9 cellular contexts compared by ENCODE assay signal in the genomic region with DNA sequence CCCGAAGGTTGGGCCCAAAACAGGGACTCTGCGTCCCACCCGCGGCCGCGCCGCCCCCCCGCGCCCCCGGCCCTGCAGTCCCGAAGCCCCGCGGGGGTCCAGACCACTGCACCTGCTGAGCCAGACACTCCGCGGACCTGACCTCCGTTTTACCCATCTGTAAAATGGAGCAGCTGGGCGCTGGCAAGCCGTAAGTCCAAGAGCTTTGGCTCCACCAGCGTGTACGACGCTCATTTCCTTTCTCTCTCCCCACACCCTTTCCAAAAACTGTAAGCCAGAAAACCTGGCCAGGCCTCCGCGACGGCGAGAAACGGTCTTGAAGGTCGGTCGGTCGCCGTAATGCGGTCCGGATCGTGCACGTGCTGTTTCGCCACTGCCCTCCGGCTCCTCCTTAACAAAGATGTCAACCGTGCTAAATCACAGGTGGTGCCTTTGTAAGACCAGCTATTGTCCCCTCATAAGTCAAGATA. TPM values are rescaled to one million over a fixed set of nuclear protein-coding genes. Genes with fewer than 3 reads are reported as not detected.
A peak's percentile ranks its signal among the peaks of the same experiment; 100 is the strongest.
DNase-seq lines count a peak whose midpoint lies in the region; ATAC-seq and TF ChIP-seq lines count a peak whose summit lies in the region.
"Had no signal": no experiment of that assay in that cellular context is flagged by ENCODE, and none has a peak within 500 bp of the region (broad histone marks: within the 10 kb centered on the region; RNA-seq: fewer than 3 reads in every experiment).

No MANE protein-coding gene starts in this region.

- DNase-seq in CD8-positive, alpha-beta memory T cell, result no peak
- DNase-seq in HuH-7 (ENCODE audit: low spot score) (peak; percentile 10), osteocyte (ENCODE audit: extremely low spot score, unreplicated experiment) (no peak), kidney glomerular epithelial cell (lab: John Stamatoyannopoulos, UW) (no peak), NCI-H1694 (lab: John Stamatoyannopoulos, UW) (no peak), caudate nucleus (lab: John Stamatoyannopoulos, UW) (no peak)

- peaks cover 67 to 91% of the 10 kb centered on the region in 2 donors for H3K27me3 Mint-ChIP-seq in CD8-positive, alpha-beta memory T cell
- H3K27me3 Mint-ChIP-seq in dendritic cell treated with granulocyte-macrophage colony-stimulating factor and Interleukin-4, amounts not matched to agents 40 ng/mL and 50 ng/mL, for 4 days, result peaks cover 92% of the 10 kb centered on the region
- H3K27me3 Mint-ChIP-seq in osteocyte (ENCODE audit: unreplicated experiment), result peaks cover 90% of the 10 kb centered on the region

- peak overlapping the region in 1 of 8 donors; percentile 39 for H3K27ac Mint-ChIP-seq in CD8-positive, alpha-beta memory T cell
- no peak overlapping the region for H3K27ac Mint-ChIP-seq in dendritic cell treated with granulocyte-macrophage colony-stimulating factor and Interleukin-4, amounts not matched to agents 40 ng/mL and 50 ng/mL, for 4 days
- no peak overlapping the region for H3K27ac Mint-ChIP-seq in osteocyte (ENCODE audit: unreplicated experiment)

- POLR2A ChIA-PET in CD8-positive, alpha-beta memory T cell (lab: Charles Lee), result no interaction called here

- no peaks in the 10 kb centered on the region for H3K9me3 ChIP-seq in CD8-positive, alpha-beta memory T cell (ENCODE audit: low read length)

- intact Hi-C loops in dendritic cell treated with granulocyte-macrophage colony-stimulating factor and Interleukin-4, amounts not matched to agents 40 ng/mL and 50 ng/mL, for 4 days (cut with micrococcal nuclease), result no loop called here

- no peaks in the 10 kb centered on the region for H3K36me3 ChIP-seq in CD8-positive, alpha-beta memory T cell (ENCODE audit: insufficient read depth, low read length)

- TF ChIP-seq CTCF in osteocyte (IDR thresholded peaks at IDR 0.05), result no peak

- peaks cover 0 to 3% (median 0%) of the 10 kb centered on the region in 5 donors for H3K9me3 Mint-ChIP-seq in CD8-positive, alpha-beta memory T cell
- H3K9me3 Mint-ChIP-seq in dendritic cell treated with granulocyte-macrophage colony-stimulating factor and Interleukin-4, amounts not matched to agents 40 ng/mL and 50 ng/mL, for 4 days, result no peaks in the 10 kb centered on the region
- H3K9me3 Mint-ChIP-seq in osteocyte (ENCODE audit: unreplicated experiment), result no peaks in the 10 kb centered on the region

- no peak for ATAC-seq in GM21423 (IDR thresholded peaks at IDR 0.05; ENCODE audit: unreplicated experiment)

- H3K27ac ChIP-seq in CD8-positive, alpha-beta memory T cell (ENCODE audit: low read depth, low read length), result no peak overlapping the region
- no peak overlapping the region for H3K27ac ChIP-seq in caudate nucleus (ENCODE audit: low read depth, low read length)

- H3K27me3 ChIP-seq in CD8-positive, alpha-beta memory T cell (ENCODE audit: insufficient read depth, low read length, poor library complexity, severe bottlenecking), result peaks cover 50% of the 10 kb centered on the region

- peaks cover 17% of the 10 kb centered on the region for H3K4me1 ChIP-seq in CD8-positive, alpha-beta memory T cell (ENCODE audit: insufficient read depth, low read length)

- H3K36me3 Mint-ChIP-seq in CD8-positive, alpha-beta memory T cell, result peaks cover 0 to 3% (median 0%) of the 10 kb centered on the region in 3 donors
- H3K36me3 Mint-ChIP-seq in dendritic cell treated with granulocyte-macrophage colony-stimulating factor and Interleukin-4, amounts not matched to agents 40 ng/mL and 50 ng/mL, for 4 days (ENCODE audit: low read depth), result no peaks in the 10 kb centered on the region
- peaks cover 4% of the 10 kb centered on the region for H3K36me3 Mint-ChIP-seq in osteocyte (ENCODE audit: unreplicated experiment)

- H3K4me3 Mint-ChIP-seq in CD8-positive, alpha-beta memory T cell, result peak overlapping the region; percentile 37 to 84 (median 76)
- peak overlapping the region; percentile 48 for H3K4me3 Mint-ChIP-seq in dendritic cell treated with granulocyte-macrophage colony-stimulating factor and Interleukin-4, amounts not matched to agents 40 ng/mL and 50 ng/mL, for 4 days
- H3K4me3 Mint-ChIP-seq in osteocyte (ENCODE audit: unreplicated experiment), result peak overlapping the region; percentile 59

- CTCF ChIA-PET in CD8-positive, alpha-beta memory T cell (lab: Charles Lee), result interaction anchor here (1.3 kb wide), 1 partner anchor 9 kb away, joined by 3 read pairs; no protein-coding TSS in a partner anchor

- H3K4me3 ChIP-seq in CD8-positive, alpha-beta memory T cell (ENCODE audit: low read length), result no peak overlapping the region

- peaks cover 10 to 19% (median 17%) of the 10 kb centered on the region in 3 donors for H3K4me1 Mint-ChIP-seq in CD8-positive, alpha-beta memory T cell
- H3K4me1 Mint-ChIP-seq in dendritic cell treated with granulocyte-macrophage colony-stimulating factor and Interleukin-4, amounts not matched to agents 40 ng/mL and 50 ng/mL, for 4 days (ENCODE audit: low read depth), result peaks cover 17% of the 10 kb centered on the region
- H3K4me1 Mint-ChIP-seq in osteocyte (ENCODE audit: unreplicated experiment), result peaks cover 13% of the 10 kb centered on the region

RNA-seq across cellular contexts. Expression of a gene that starts 7.8 kb away (rescaled TPM):
- total RNA-seq in CD8-positive, alpha-beta memory T cell, result not detected
- not detected for polyA plus RNA-seq in CD8-positive, alpha-beta memory T cell
- not detected in 2 replicates for total RNA-seq in osteocyte
- total RNA-seq: activated CD8-positive, alpha-beta memory T cell treated with anti-CD3 and anti-CD28 coated beads for 36 hours had no signal
